In genomic region chr9:92947268-92948031, GRCh38 we compare ENCODE assay signal across 8 cellular contexts. TPM values are rescaled to one million over a fixed set of nuclear protein-coding genes. Genes with fewer than 3 reads are reported as not detected.
DNase-seq lines count a peak whose midpoint lies in the region; ATAC-seq and TF ChIP-seq lines count a peak whose summit lies in the region.

Gene FGD3, plus strand, starts transcription at chr9:92947523. Its CDS starts 28,734 bp downstream, at chr9:92976257.

- TF ChIP-seq CTCF in BE2C (IDR thresholded peaks at IDR 0.05; ENCODE audit: low read depth, low read length) = no peak
- TF ChIP-seq CTCF in VCaP (conservative IDR thresholded peaks at IDR 0.05) = no peak
- TF ChIP-seq CTCF in mesothelial cell of epicardium (IDR thresholded peaks at IDR 0.05; ENCODE audit: unreplicated experiment) = no peak

- no peaks in the 10 kb centered on the region for H3K36me3 Mint-ChIP-seq in mesothelial cell of epicardium

- H3K4me1 Mint-ChIP-seq in mesothelial cell of epicardium = peaks cover 13% of the 10 kb centered on the region

- H3K27me3 ChIP-seq in BE2C (peaks cover 2% of the 10 kb centered on the region), thymus (ENCODE audit: control insufficient read depth, insufficient read depth) (peaks cover 3% of the 10 kb centered on the region)

- H3K4me3 ChIP-seq in BE2C (ENCODE audit: low read depth, low read length) = peak within 1 kb of the TSS; percentile 62
- peak within 1 kb of the TSS; percentile 46 for H3K4me3 ChIP-seq in thymus (ENCODE audit: low read length)

- H3K4me1 ChIP-seq in BE2C (no peaks in the 10 kb centered on the region), thymus (ENCODE audit: control insufficient read depth, insufficient read depth, low read length) (peaks cover 4% of the 10 kb centered on the region)

- H3K36me3 ChIP-seq in BE2C (no peaks in the 10 kb centered on the region), thymus (ENCODE audit: control insufficient read depth, insufficient read depth) (no peaks in the 10 kb centered on the region)

- DNase-seq in BE2C (peak; percentile 64), NCI-H1105 (lab: John Stamatoyannopoulos, UW) (peak; percentile 80), mesothelial cell of epicardium (ENCODE audit: low spot score in 2 of 2, unreplicated experiment in 2 of 2) (peak in 1 of 2 experiments; percentile 59), GDM1 (lab: John Stamatoyannopoulos, UW) (no peak)
- DNase-seq in effector CD4-positive, alpha-beta T cell = peak; percentile 34

- WGBS in thymus = 8% methylated on average over 36 of the region's 36 CpGs

- no peaks in the 10 kb centered on the region for H3K27me3 Mint-ChIP-seq in mesothelial cell of epicardium (ENCODE audit: low read depth)

- no peaks in the 10 kb centered on the region for H3K9me3 Mint-ChIP-seq in mesothelial cell of epicardium

- peak within 1 kb of the TSS; percentile 50 for H3K27ac Mint-ChIP-seq in mesothelial cell of epicardium

- H3K9me3 ChIP-seq in BE2C (no peaks in the 10 kb centered on the region), thymus (ENCODE audit: control insufficient read depth) (peaks cover 4% of the 10 kb centered on the region)

- H3K4me3 Mint-ChIP-seq in mesothelial cell of epicardium = peak within 1 kb of the TSS; percentile 88

- ATAC-seq in GM21723 (IDR thresholded peaks at IDR 0.05; ENCODE audit: unreplicated experiment) = no peak

- H3K27ac ChIP-seq in VCaP (peak within 1 kb of the TSS; percentile 42; the same call in 1 of the 2 replicates), thymus (ENCODE audit: low read depth) (no peak within 1 kb of the TSS)

RNA-seq across cellular contexts. Expression of gene FGD3, which starts in this region (rescaled TPM):
- 0.66 TPM for polyA plus RNA-seq in BE2C (2012; ENCODE audit: insufficient read depth, insufficient read length, low read depth)
- total RNA-seq in mesothelial cell of epicardium = 36.3 to 41.9 TPM (median 39.5 TPM) in 3 replicates
- polyA plus RNA-seq in thymus = 48.9 TPM
